In the genomic region with DNA sequence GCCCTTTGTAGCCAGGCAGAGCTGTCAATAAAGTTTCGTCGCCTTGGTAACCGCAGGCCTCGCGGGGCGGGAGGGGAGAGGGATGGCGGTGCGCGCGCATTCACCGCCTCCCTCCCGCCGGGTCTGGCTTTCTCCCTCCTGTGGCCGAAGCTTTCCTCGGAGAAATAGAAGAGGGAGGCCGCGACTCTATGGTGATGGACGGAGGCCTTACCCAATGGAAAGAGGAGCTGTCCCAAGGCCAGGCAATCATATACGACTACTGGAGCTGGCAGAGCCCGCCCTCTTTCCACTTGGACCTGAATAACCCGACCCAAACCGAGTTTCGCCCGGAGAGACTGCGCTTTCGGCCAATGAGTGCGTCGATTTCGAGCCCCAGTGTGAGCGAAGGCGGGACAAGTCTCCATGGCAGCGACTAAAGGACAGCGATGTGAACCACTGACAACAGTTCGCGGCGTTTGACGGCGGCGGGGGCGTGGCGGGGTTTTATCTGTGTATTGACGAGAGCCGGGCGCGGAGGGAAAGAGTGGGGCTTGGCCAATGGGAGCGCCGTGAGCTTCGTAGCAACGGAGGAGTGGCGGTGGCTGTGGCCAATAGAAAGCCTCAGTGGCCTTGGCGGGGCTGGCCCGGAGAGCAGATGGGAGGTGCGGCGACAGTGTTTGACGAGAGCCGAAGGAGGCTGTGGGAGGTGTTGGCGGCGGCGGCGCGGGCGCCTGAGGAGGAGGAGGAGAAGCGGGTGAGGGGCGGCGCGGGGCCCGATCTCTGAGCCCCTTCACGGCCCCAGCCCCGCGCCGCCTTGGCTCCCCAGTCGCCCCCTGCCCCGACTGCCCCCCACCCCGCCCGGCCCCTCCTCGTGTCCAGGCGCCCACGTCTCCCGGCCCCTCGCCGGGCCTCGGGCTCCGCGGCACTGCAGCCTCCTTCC, we compare ENCODE assay signal across 8 cellular contexts. TPM values are rescaled to one million over a fixed set of nuclear protein-coding genes. Genes with fewer than 3 reads are reported as not detected.
DNase-seq lines count a peak whose midpoint lies in the region; ATAC-seq and TF ChIP-seq lines count a peak whose summit lies in the region.

TSS of gene KMT5C (plus strand) at position 652 of the 919 bp plus-strand sequence. CDS start 2,061 bp downstream, outside the sequence.

- peak; percentile 99 for DNase-seq in NCI-H1092 (lab: John Stamatoyannopoulos, UW)
- DNase-seq in globus pallidus (ENCODE audit: low spot score), result peak; percentile 100
- peak; percentile 93 to 100 (median 100) for DNase-seq in nucleus accumbens (lab: John Stamatoyannopoulos, UW)

- peaks cover 2% of the 10 kb centered on the region for H3K27me3 Mint-ChIP-seq in activated naive CD4-positive, alpha-beta T cell treated with anti-CD3 and anti-CD28 coated beads, Interleukin-2, amount 50 U/mL, for 24 hours

- peak within 1 kb of the TSS; percentile 73 for H3K4me3 ChIP-seq in GM08714 (ENCODE audit: low read length)

- H3K4me3 Mint-ChIP-seq in activated naive CD4-positive, alpha-beta T cell treated with anti-CD3 and anti-CD28 coated beads, Interleukin-2, amount 50 U/mL, for 24 hours, result peak within 1 kb of the TSS; percentile 99

- H3K4me1 Mint-ChIP-seq in activated naive CD4-positive, alpha-beta T cell treated with anti-CD3 and anti-CD28 coated beads, Interleukin-2, amount 50 U/mL, for 24 hours, result peaks cover 25% of the 10 kb centered on the region

- peak within 1 kb of the TSS; percentile 97 for H3K27ac Mint-ChIP-seq in activated naive CD4-positive, alpha-beta T cell treated with anti-CD3 and anti-CD28 coated beads, Interleukin-2, amount 50 U/mL, for 24 hours

- H3K9me3 Mint-ChIP-seq in activated naive CD4-positive, alpha-beta T cell treated with anti-CD3 and anti-CD28 coated beads, Interleukin-2, amount 50 U/mL, for 24 hours, result no peaks in the 10 kb centered on the region

- no peaks in the 10 kb centered on the region for H3K36me3 Mint-ChIP-seq in activated naive CD4-positive, alpha-beta T cell treated with anti-CD3 and anti-CD28 coated beads, Interleukin-2, amount 50 U/mL, for 24 hours

- ATAC-seq in HG02588 (IDR thresholded peaks at IDR 0.05; ENCODE audit: unreplicated experiment) (peak; percentile 78), SK-N-SH treated with all-trans-retinoic acid at 6 μM for 48 hours (peak; percentile 92)

- H3K27ac ChIP-seq in temporal lobe (ENCODE audit: low read depth, low read length), result peak within 1 kb of the TSS; percentile 98

TF ChIP-seq in SK-N-SH treated with all-trans-retinoic acid at 6 μM for 48 hours, 23 proteins besides CTCF, POLR2A, EP300 and RAD21:
- TF ChIP-seq, protein P1, sequence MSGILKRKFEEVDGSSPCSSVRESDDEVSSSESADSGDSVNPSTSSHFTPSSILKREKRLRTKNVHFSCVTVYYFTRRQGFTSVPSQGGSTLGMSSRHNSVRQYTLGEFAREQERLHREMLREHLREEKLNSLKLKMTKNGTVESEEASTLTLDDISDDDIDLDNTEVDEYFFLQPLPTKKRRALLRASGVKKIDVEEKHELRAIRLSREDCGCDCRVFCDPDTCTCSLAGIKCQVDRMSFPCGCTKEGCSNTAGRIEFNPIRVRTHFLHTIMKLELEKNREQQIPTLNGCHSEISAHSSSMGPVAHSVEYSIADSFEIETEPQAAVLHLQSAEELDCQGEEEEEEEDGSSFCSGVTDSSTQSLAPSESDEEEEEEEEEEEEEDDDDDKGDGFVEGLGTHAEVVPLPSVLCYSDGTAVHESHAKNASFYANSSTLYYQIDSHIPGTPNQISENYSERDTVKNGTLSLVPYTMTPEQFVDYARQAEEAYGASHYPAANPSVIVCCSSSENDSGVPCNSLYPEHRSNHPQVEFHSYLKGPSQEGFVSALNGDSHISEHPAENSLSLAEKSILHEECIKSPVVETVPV (CRISPR knock-in tag; IDR thresholded peaks at IDR 0.05), result no peak
- TF ChIP-seq ZFP3 (CRISPR knock-in tag; IDR thresholded peaks at IDR 0.05), result no peak
- TF ChIP-seq, protein P2, sequence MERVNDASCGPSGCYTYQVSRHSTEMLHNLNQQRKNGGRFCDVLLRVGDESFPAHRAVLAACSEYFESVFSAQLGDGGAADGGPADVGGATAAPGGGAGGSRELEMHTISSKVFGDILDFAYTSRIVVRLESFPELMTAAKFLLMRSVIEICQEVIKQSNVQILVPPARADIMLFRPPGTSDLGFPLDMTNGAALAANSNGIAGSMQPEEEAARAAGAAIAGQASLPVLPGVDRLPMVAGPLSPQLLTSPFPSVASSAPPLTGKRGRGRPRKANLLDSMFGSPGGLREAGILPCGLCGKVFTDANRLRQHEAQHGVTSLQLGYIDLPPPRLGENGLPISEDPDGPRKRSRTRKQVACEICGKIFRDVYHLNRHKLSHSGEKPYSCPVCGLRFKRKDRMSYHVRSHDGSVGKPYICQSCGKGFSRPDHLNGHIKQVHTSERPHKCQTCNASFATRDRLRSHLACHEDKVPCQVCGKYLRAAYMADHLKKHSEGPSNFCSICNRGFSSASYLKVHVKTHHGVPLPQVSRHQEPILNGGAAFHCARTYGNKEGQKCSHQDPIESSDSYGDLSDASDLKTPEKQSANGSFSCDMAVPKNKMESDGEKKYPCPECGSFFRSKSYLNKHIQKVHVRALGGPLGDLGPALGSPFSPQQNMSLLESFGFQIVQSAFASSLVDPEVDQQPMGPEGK (CRISPR knock-in tag; IDR thresholded peaks at IDR 0.05; ENCODE audit: borderline replicate concordance), result no peak
- TF ChIP-seq ESRRG (CRISPR knock-in tag; IDR thresholded peaks at IDR 0.05), result no peak
- TF ChIP-seq OSR1 (CRISPR knock-in tag; IDR thresholded peaks at IDR 0.05), result no peak

RNA-seq across cellular contexts. Expression of gene KMT5C, which starts in this region (rescaled TPM):
- 5.9 TPM for total RNA-seq in temporal lobe

Comparison
In these comparisons a context has a peak if more than half of its experiments do, and no peak if none do; other contexts are left out.
1. Peak in every context shown above with its lines: DNase-seq, ATAC-seq, H3K4me3 ChIP-seq and H3K27ac ChIP-seq.